15 cellular contexts compared by ENCODE assay signal in genomic region chr3:182303169-182303568, GRCh38.
A peak's percentile ranks its signal among the peaks of the same experiment; 100 is the strongest.
DNase-seq lines count a peak whose midpoint lies in the region; ATAC-seq and TF ChIP-seq lines count a peak whose summit lies in the region.
"Had no signal": no experiment of that assay in that cellular context is flagged by ENCODE, and none has a peak within 500 bp of the region (broad histone marks: within the 10 kb centered on the region; RNA-seq: fewer than 3 reads in every experiment).

No MANE protein-coding gene starts in this region.

- DNase-seq in NCI-H446 (lab: John Stamatoyannopoulos, UW) = peak; percentile 5 to 61
- no peak for DNase-seq in NCI-H446 treated with DMSO at 0.1 percent for 48 hours (lab: John Stamatoyannopoulos, UW)
- peak; percentile 27 for DNase-seq in NCI-H2196 (lab: John Stamatoyannopoulos, UW; ENCODE audit: unreplicated experiment)
- DNase-seq in globus pallidus (ENCODE audit: low spot score) = peak; percentile 83
- peak in 32 of 49 donors; percentile 1 to 53 (median 24) for DNase-seq in substantia nigra (lab: John Stamatoyannopoulos, UW)
- DNase-seq in SW 1271 (lab: John Stamatoyannopoulos, UW) = no peak
- DNase-seq: MG63, NCI-H1092 treated with DMSO at 0.1 percent for 48 hours, NCI-H1930, RPMI8226 had no signal

- H3K27ac ChIP-seq in substantia nigra (ENCODE audit: low read depth, low read length, poor library complexity, severe bottlenecking) = peak overlapping the region; percentile 5
- H3K27ac ChIP-seq: HL-60, SJSA1 had no signal

- TF ChIP-seq POLR2A in GM18505 (IDR thresholded peaks at IDR 0.05; ENCODE audit: borderline replicate concordance, extremely low read depth, insufficient read depth, insufficient read length) = no peak

- ATAC-seq in HG02938 (IDR thresholded peaks at IDR 0.05; ENCODE audit: unreplicated experiment) (no peak), GM18505 (IDR thresholded peaks at IDR 0.05; ENCODE audit: unreplicated experiment) (no peak)
- ATAC-seq: GM23338 had no signal

Comparison
In these comparisons a context has a peak if more than half of its experiments do, and no peak if none do; other contexts are left out.
1. DNase-seq: peak in NCI-H446 (2 of 2), NCI-H2196 (single experiment), globus pallidus (single experiment) and substantia nigra (32 of 49); none in NCI-H446 treated with DMSO at 0.1 percent for 48 hours (single experiment) and SW 1271 (0 of 2).